ENCODE assay signal across 30 cellular contexts in the genomic region with DNA sequence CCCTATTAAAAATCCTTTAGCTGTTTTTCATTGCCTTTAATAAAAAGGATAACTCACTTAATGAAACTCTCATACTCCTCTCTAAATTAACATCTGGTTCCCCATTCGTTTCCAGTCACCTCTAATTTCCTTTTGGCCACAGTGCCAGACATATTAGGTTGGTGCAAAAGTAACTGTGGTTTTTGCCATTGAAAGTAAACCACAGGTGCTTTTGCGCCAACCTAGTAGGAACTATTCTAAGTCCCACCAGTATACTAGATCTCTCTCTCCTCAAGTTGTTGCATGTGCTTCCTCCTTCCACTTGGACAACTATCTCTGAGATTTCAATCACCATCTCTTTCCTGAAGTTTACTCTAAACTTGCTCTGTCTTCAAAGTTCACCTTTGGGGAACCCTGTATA.
"Had no signal": no experiment of that assay in that cellular context is flagged by ENCODE, and none has a peak within 500 bp of the region (broad histone marks: within the 10 kb centered on the region; RNA-seq: fewer than 3 reads in every experiment).

No MANE protein-coding gene starts in this region.

- H3K27ac ChIP-seq: adrenal gland, ascending aorta, body of pancreas, brain microvascular endothelial cell, breast epithelium, cardiac muscle cell had no signal

- H3K9me3 ChIP-seq: adrenal gland, ascending aorta, body of pancreas, breast epithelium had no signal

- H3K36me3 ChIP-seq: adrenal gland, ascending aorta, brain microvascular endothelial cell, breast epithelium, cardiac muscle cell had no signal

- H3K27me3 ChIP-seq: adrenal gland, ascending aorta, body of pancreas, brain microvascular endothelial cell, breast epithelium, cardiac muscle cell had no signal

- ATAC-seq: activated naive CD4-positive, alpha-beta T cell treated with anti-CD3 and anti-CD28 coated beads, Interleukin-2, amount 50 U/mL, for 72 hours; activated naive CD8-positive, alpha-beta T cell treated with anti-CD3 and anti-CD28 coated beads, Interleukin-2, amount 50 U/mL, for 24 hours; activated T-cell treated with anti-CD3 and anti-CD28 coated beads, Interleukin-2, amount 50 U/mL, for 4 hours; activated T-cell treated with anti-CD3 and anti-CD28 coated beads, Interleukin-2, amount 50 U/mL, for 72 hours; activated T-helper 17 cell treated with anti-CD3 and anti-CD28 coated beads, Interleukin-2, amount 50 U/mL, for 72 hours; body of pancreas had no signal

- DNase-seq: activated effector memory CD4-positive, alpha-beta T cell treated with anti-CD3 and anti-CD28 coated beads, Interleukin-2, amount 50 U/mL, for 16 hours; activated effector memory CD4-positive, alpha-beta T cell treated with Interleukin-2 at 50 U/mL for 16 hours; activated gamma-delta T cell; activated gamma-delta T cell treated with Interleukin-2 at 50 U/mL for 16 hours; activated naive CD4-positive, alpha-beta T cell; activated naive CD4-positive, alpha-beta T cell treated with anti-CD3 and anti-CD28 coated beads for 36 hours; activated naive CD4-positive, alpha-beta T cell treated with anti-CD3 and anti-CD28 coated beads, Interleukin-2, amount 10 ng/mL, durations not matched to agents 7 days and 5 days; activated naive CD4-positive, alpha-beta T cell treated with anti-CD3 and anti-CD28 coated beads, Interleukin-2, amount 50 U/mL, for 16 hours; activated naive CD4-positive, alpha-beta T cell treated with Interleukin-2 at 50 U/mL for 16 hours; activated naive CD8-positive, alpha-beta T cell treated with anti-CD3 and anti-CD28 coated beads for 36 hours; activated naive CD8-positive, alpha-beta T cell treated with anti-CD3 and anti-CD28 coated beads, Interleukin-2, amount 10 ng/mL, durations not matched to agents 7 days and 5 days; activated naive CD8-positive, alpha-beta T cell treated with anti-CD3 and anti-CD28 coated beads, Interleukin-2, amount 50 U/mL, for 24 hours; activated T-cell treated with anti-CD3 and anti-CD28 coated beads, Interleukin-2, amount 50 U/mL, for 4 hours; activated T-cell treated with anti-CD3 and anti-CD28 coated beads, Interleukin-2, amount 50 U/mL, for 48 hours; activated T-cell treated with anti-CD3 and anti-CD28 coated beads, Interleukin-2, amount 50 U/mL, for 72 hours; adrenal gland; amniotic stem cell; amygdala; anterior cingulate cortex; aorta; body of pancreas; brain microvascular endothelial cell; caudate nucleus; central memory CD4-positive, alpha-beta T cell; cerebellar nuclear complex had no signal

- H3K4me1 ChIP-seq: adrenal gland, ascending aorta, body of pancreas, breast epithelium had no signal

- H3K4me3 ChIP-seq: adrenal gland, ascending aorta, body of pancreas, breast epithelium, cardiac muscle cell had no signal
